Comparison of ENCODE assay signal across 26 cellular contexts in the genomic region with DNA sequence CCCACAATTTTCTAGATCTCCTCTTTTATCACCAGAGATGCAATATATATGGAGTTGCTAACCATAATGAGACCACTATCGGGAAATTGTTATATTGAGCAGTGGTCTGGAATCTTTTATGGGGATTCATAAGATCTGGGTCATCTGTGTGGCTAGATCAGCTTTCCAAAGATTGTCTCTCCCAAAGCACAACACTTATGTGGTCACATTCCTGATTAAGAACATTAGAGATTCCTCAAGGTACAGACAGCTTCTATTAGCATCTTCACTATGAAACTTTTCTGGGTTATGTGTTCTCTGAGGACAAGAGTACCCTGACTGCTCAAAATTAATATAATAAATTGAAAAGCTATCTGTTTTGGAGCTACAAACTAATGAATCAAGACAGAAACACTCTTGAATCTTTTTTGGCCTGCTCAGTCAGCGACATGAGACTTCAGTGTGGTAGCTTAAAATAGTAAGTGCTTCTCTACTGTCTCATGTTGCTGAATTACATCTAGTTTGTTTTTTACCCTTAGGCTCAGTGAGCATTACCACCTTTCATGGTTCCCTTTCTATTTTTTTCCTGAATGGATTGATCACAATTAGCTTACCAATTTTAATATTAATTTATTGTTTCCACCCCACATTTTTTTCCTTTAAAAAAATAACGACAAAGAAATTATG.
"Had no signal": no experiment of that assay in that cellular context is flagged by ENCODE, and none has a peak within 500 bp of the region (broad histone marks: within the 10 kb centered on the region; RNA-seq: fewer than 3 reads in every experiment).

No MANE protein-coding gene starts in this region.

- H3K4me1 ChIP-seq: ascending aorta, colonic mucosa, left lung, parathyroid adenoma, upper lobe of right lung had no signal

- H3K27ac ChIP-seq: adrenal gland, ascending aorta, brain microvascular endothelial cell, colonic mucosa, hepatocyte, left lung, parathyroid adenoma, thyroid gland, upper lobe of right lung had no signal

- H3K36me3 ChIP-seq: adrenal gland, brain microvascular endothelial cell, colonic mucosa had no signal

- DNase-seq: activated B cell treated with CpG ODN at 0.5 μM for 24 hours; activated CD4-positive, alpha-beta T cell treated with anti-CD3 and anti-CD28 coated beads for 36 hours; activated CD4-positive, alpha-beta T cell treated with anti-CD3 and anti-CD28 coated beads, Interleukin-2, amount 50 U/mL, for 4 hours; activated CD8-positive, alpha-beta memory T cell treated with anti-CD3 and anti-CD28 coated beads for 24 hours; activated CD8-positive, alpha-beta memory T cell treated with anti-CD3 and anti-CD28 coated beads, Interleukin-2, amount 50 U/mL, for 4 hours; activated T-cell treated with anti-CD3 and anti-CD28 coated beads, Interleukin-2, amount 50 U/mL, for 24 hours; adrenal gland; brain microvascular endothelial cell; colonic mucosa; endodermal cell; immature natural killer cell; left lung; mammary epithelial cell; midbrain; stimulated activated CD4-positive, alpha-beta T cell treated with anti-CD3 and anti-CD28 coated beads, Interleukin-4, amount 100 ng/mL, for 24 hours; stimulated activated naive CD4-positive, alpha-beta T cell treated with Interleukin-2 at 50 U/mL for 16 hours; T1000; thyroid gland; upper lobe of right lung had no signal

- ATAC-seq: activated CD4-positive, alpha-beta T cell treated with anti-CD3 and anti-CD28 coated beads for 36 hours; activated T-helper 17 cell treated with anti-CD3 and anti-CD28 coated beads, Interleukin-2, amount 50 U/mL, for 72 hours; left lung; upper lobe of right lung had no signal

- H3K27me3 Mint-ChIP-seq: activated B cell treated with CpG ODN at 0.5 μM for 24 hours; activated CD4-positive, alpha-beta T cell treated with anti-CD3 and anti-CD28 coated beads for 36 hours; activated naive CD8-positive, alpha-beta T cell; activated T-cell treated with anti-CD3 and anti-CD28 coated beads, Interleukin-2, amount 50 U/mL, for 24 hours; activated T-helper 17 cell treated with anti-CD3 and anti-CD28 coated beads, Interleukin-2, amount 50 U/mL, for 72 hours; central memory CD8-positive, alpha-beta T cell had no signal

- H3K9me3 Mint-ChIP-seq: activated B cell treated with CpG ODN at 0.5 μM for 24 hours; activated T-cell treated with anti-CD3 and anti-CD28 coated beads, Interleukin-2, amount 50 U/mL, for 24 hours; activated T-helper 17 cell treated with anti-CD3 and anti-CD28 coated beads, Interleukin-2, amount 50 U/mL, for 72 hours; central memory CD8-positive, alpha-beta T cell; endodermal cell; immature natural killer cell; T-helper 1 cell treated with Interleukin-12 subunit alpha and Interleukin-12 subunit beta and Interleukin-4 antibody, amounts not matched to agents 30 μg/mL and 1 μg/mL, for 36 hours had no signal

- H3K4me3 ChIP-seq: adrenal gland, ascending aorta, colonic mucosa, hepatocyte, left lung, thyroid gland, upper lobe of right lung had no signal

- H3K27ac Mint-ChIP-seq: activated B cell treated with CpG ODN at 0.5 μM for 24 hours; activated CD4-positive, alpha-beta T cell treated with anti-CD3 and anti-CD28 coated beads for 36 hours; activated naive CD8-positive, alpha-beta T cell; activated T-cell treated with anti-CD3 and anti-CD28 coated beads, Interleukin-2, amount 50 U/mL, for 24 hours; activated T-helper 17 cell treated with anti-CD3 and anti-CD28 coated beads, Interleukin-2, amount 50 U/mL, for 72 hours; endodermal cell; immature natural killer cell; T-helper 1 cell treated with Interleukin-12 subunit alpha and Interleukin-12 subunit beta and Interleukin-4 antibody, amounts not matched to agents 30 μg/mL and 1 μg/mL, for 36 hours had no signal

- H3K4me3 Mint-ChIP-seq: activated B cell treated with CpG ODN at 0.5 μM for 24 hours; activated CD4-positive, alpha-beta T cell treated with anti-CD3 and anti-CD28 coated beads for 36 hours; activated naive CD8-positive, alpha-beta T cell; activated T-cell treated with anti-CD3 and anti-CD28 coated beads, Interleukin-2, amount 50 U/mL, for 24 hours; activated T-helper 17 cell treated with anti-CD3 and anti-CD28 coated beads, Interleukin-2, amount 50 U/mL, for 72 hours; central memory CD8-positive, alpha-beta T cell; endodermal cell; immature natural killer cell; T-helper 1 cell treated with Interleukin-12 subunit alpha and Interleukin-12 subunit beta and Interleukin-4 antibody, amounts not matched to agents 30 μg/mL and 1 μg/mL, for 36 hours had no signal

- H3K4me1 Mint-ChIP-seq: activated B cell treated with CpG ODN at 0.5 μM for 24 hours; activated T-helper 17 cell treated with anti-CD3 and anti-CD28 coated beads, Interleukin-2, amount 50 U/mL, for 72 hours; central memory CD8-positive, alpha-beta T cell; immature natural killer cell had no signal

- H3K27me3 ChIP-seq: adrenal gland, ascending aorta, brain microvascular endothelial cell, colonic mucosa, hepatocyte, left lung, thyroid gland, upper lobe of right lung had no signal

- H3K9me3 ChIP-seq: adrenal gland, ascending aorta, colonic mucosa, left lung, thyroid gland, upper lobe of right lung had no signal
